Comparison of ENCODE assay signal across 8 cellular contexts in genomic region chr6:159042003-159042823, GRCh38. TPM values are rescaled to one million over a fixed set of nuclear protein-coding genes. Genes with fewer than 3 reads are reported as not detected.
DNase-seq lines count a peak whose midpoint lies in the region; ATAC-seq, FAIRE-seq and TF ChIP-seq lines count a peak whose summit lies in the region.

No MANE protein-coding gene starts in this region.

- peak; percentile 58 to 67 for TF ChIP-seq RAD21 in A549 (conservative IDR thresholded peaks at IDR 0.05 in 1 of 2, IDR thresholded peaks at IDR 0.05 in 1 of 2)

- DNase-seq in A549 (ENCODE audit: low read depth in 1 of 2, low spot score in 1 of 2) (peak; percentile 62 to 64), NCI-H526 (lab: John Stamatoyannopoulos, UW) (peak; percentile 68 to 92), dedifferentiated amniotic fluid mesenchymal stem cell (ENCODE audit: extremely low spot score) (peak; percentile 21), left kidney (ENCODE audit: low read depth, low spot score) (peak; percentile 89)
- peak; percentile 77 for DNase-seq in activated CD4-positive, alpha-beta T cell treated with anti-CD3 and anti-CD28 coated beads for 48 hours
- peak; percentile 61 for DNase-seq in stimulated activated CD4-positive, alpha-beta T cell treated with anti-CD3 and anti-CD28 coated beads, Interleukin-4, amount 100 ng/mL, for 1 hour

- CTCF ChIA-PET in A549 (lab: Yijun Ruan, JAX) = interaction anchor here (0.6 to 4.4 kb wide), 11 partner anchors 9 to 102 kb away, joined by 3 to 30 read pairs (median 3); no protein-coding TSS in a partner anchor

- ATAC-seq in A549 (peak; percentile 87 to 95), GM18502 (IDR thresholded peaks at IDR 0.05; ENCODE audit: poor library complexity, unreplicated experiment) (peak; percentile 44), HG03354 (IDR thresholded peaks at IDR 0.05; ENCODE audit: poor library complexity, severe bottlenecking, unreplicated experiment) (peak; percentile 38)

- no peak for TF ChIP-seq EP300 in A549 (IDR thresholded peaks at IDR 0.05)

- POLR2A ChIA-PET in A549 (lab: Yijun Ruan, JAX) = no interaction called here

- FAIRE-seq in A549 (lab: Jason Lieb, UNC) = no peak

- H3K27ac ChIP-seq in A549 = no peak overlapping the region

- H3K9me3 ChIP-seq in A549 = no peaks in the 10 kb centered on the region

- TF ChIP-seq CTCF in A549 (IDR thresholded peaks at IDR 0.05) = peak; percentile 78

- H3K4me3 ChIP-seq in A549 = no peak overlapping the region

- 48% methylated on average over 14 of the region's 14 CpGs for WGBS in A549 (ENCODE audit: missing lambda C conversion rate)

- TF ChIP-seq POLR2A in A549 (IDR thresholded peaks at IDR 0.05; ENCODE audit: low read length) = no peak

- H3K4me2 ChIP-seq in A549 = peak overlapping the region; percentile 20; the same call in 1 of the 3 replicates

- H3K4me1 ChIP-seq in A549 = no peaks in the 10 kb centered on the region

TF ChIP-seq in A549, 52 proteins besides CTCF, POLR2A, EP300 and RAD21:
- TF ChIP-seq USF2 (IDR thresholded peaks at IDR 0.05) (no peak), SMC3 (IDR thresholded peaks at IDR 0.05) (peak; percentile 67)

RNA-seq across cellular contexts. Expression of gene TAGAP, which starts 2.6 kb away (rescaled TPM):
- polyA plus RNA-seq in A549 (2011; rRNA removed) (not detected in 2 replicates), A549 (2017; fragmentation: RNase III; extraction: RNeasy Plus Mini Kit Qiagen cat#74134 plus additional on column Dnase treatment) (not detected in 3 replicates)
- polyA plus RNA-seq in A549 (2012; cell fraction: cytosol; rRNA removed) = not detected in 2 replicates
- polyA plus RNA-seq in A549 (2012; cell fraction: nucleus; rRNA removed) = not detected in 2 replicates
- not detected in 2 replicates for polyA minus RNA-seq in A549 (2011; rRNA and poly(A)+ RNA removed)

RNA-seq across cellular contexts. Expression of gene RSPH3, which starts 42.2 kb away (rescaled TPM):
- polyA plus RNA-seq in A549 (2011; rRNA removed) = 2.6 TPM in 2 replicates
- polyA plus RNA-seq in A549 (2012; cell fraction: cytosol; rRNA removed) = 1.2 and 1.6 TPM in 2 replicates
- polyA plus RNA-seq in A549 (2012; cell fraction: nucleus; rRNA removed) = 1.9 and 2.0 TPM in 2 replicates
- 3.1 to 4.0 TPM (median 3.6 TPM) in 3 replicates for polyA plus RNA-seq in A549 (2017; fragmentation: RNase III; extraction: RNeasy Plus Mini Kit Qiagen cat#74134 plus additional on column Dnase treatment)
- 1.6 and 2.1 TPM in 2 replicates for polyA minus RNA-seq in A549 (2011; rRNA and poly(A)+ RNA removed)

Comparison
In these comparisons a context has a peak if more than half of its experiments do, and no peak if none do; other contexts are left out.
1. ATAC-seq: peak in every context shown above with its lines; median percentile 91 in A549; 44 in GM18502; 38 in HG03354.
2. DNase-seq: peak in every context shown above with its lines; median percentile 89 in left kidney; 80 in NCI-H526; 77 in activated CD4-positive, alpha-beta T cell treated with anti-CD3 and anti-CD28 coated beads for 48 hours; 63 in A549; 61 in stimulated activated CD4-positive, alpha-beta T cell treated with anti-CD3 and anti-CD28 coated beads, Interleukin-4, amount 100 ng/mL, for 1 hour; 21 in dedifferentiated amniotic fluid mesenchymal stem cell.